8 cellular contexts compared by ENCODE assay signal in genomic region chrX:103586314-103586646, GRCh38. TPM values are rescaled to one million over a fixed set of nuclear protein-coding genes. Genes with fewer than 3 reads are reported as not detected.
DNase-seq lines count a peak whose midpoint lies in the region; ATAC-seq, FAIRE-seq and TF ChIP-seq lines count a peak whose summit lies in the region.

No MANE protein-coding gene starts in this region.

- TF ChIP-seq CTCF in activated B cell treated with CpG ODN at 0.5 μM for 24 hours (IDR thresholded peaks at IDR 0.05) (no peak), foreskin fibroblast (IDR thresholded peaks at IDR 0.05; ENCODE audit: low read depth, low read length) (no peak), pancreas (IDR thresholded peaks at IDR 0.05) (no peak)

- 7 to 19% methylated on average over 5 of the region's 5 CpGs for WGBS in pancreas, 2 donors

- H3K4me3 ChIP-seq in ACC112 (ENCODE audit: low read depth, low read length) (peak overlapping the region; percentile 92), foreskin fibroblast (ENCODE audit: low read depth in 1 of 2, low read length in 2 of 2) (peak overlapping the region; percentile 74 to 76), pancreas (peak overlapping the region; percentile 25 to 52 (median 50))

- peak overlapping the region; percentile 25 for H2AFZ ChIP-seq in ACC112 (ENCODE audit: low read length, unreplicated experiment)

- DNase-seq in activated B cell treated with CpG ODN at 0.5 μM for 24 hours, result no peak
- peak in 1 of 2 donors; percentile 22 for DNase-seq in foreskin fibroblast
- DNase-seq in pancreas, result peak in 2 of 6 donors; percentile 29 to 49
- no peak for DNase-seq in HuH-7 (ENCODE audit: low spot score)
- no peak for DNase-seq in NCI-H2196 treated with DMSO at 0.1 percent for 48 hours (lab: John Stamatoyannopoulos, UW; ENCODE audit: unreplicated experiment)

- peaks cover 18% of the 10 kb centered on the region for H3K79me2 ChIP-seq in ACC112 (ENCODE audit: control insufficient read depth, insufficient read depth, low read length, unreplicated experiment)

- peaks cover 14% of the 10 kb centered on the region for H3K4me1 Mint-ChIP-seq in activated B cell treated with CpG ODN at 0.5 μM for 24 hours

- H3K4me1 ChIP-seq in ACC112 (ENCODE audit: control insufficient read depth, insufficient read depth, low read length, unreplicated experiment) (no peaks in the 10 kb centered on the region), pancreas (no peaks in the 10 kb centered on the region)

- H3K36me3 Mint-ChIP-seq in activated B cell treated with CpG ODN at 0.5 μM for 24 hours (ENCODE audit: low read depth), result no peaks in the 10 kb centered on the region

- H3K9me3 ChIP-seq in pancreas, result no peaks in the 10 kb centered on the region

- intact Hi-C loops in activated B cell treated with CpG ODN at 0.5 μM for 24 hours (cut with micrococcal nuclease), result no loop called here
- intact Hi-C loops in pancreas (cut with DNase I), result no loop called here

- no peak for FAIRE-seq in pancreas (lab: Jason Lieb, UNC)

- H3K9me3 Mint-ChIP-seq in activated B cell treated with CpG ODN at 0.5 μM for 24 hours, result no peaks in the 10 kb centered on the region

- H3K27ac ChIP-seq in ACC112 (ENCODE audit: low read depth, low read length) (no peak overlapping the region), pancreas (peak overlapping the region in 3 of 4 donors; percentile 38 to 74 (median 72))

- H3K27ac Mint-ChIP-seq in activated B cell treated with CpG ODN at 0.5 μM for 24 hours, result no peak overlapping the region

- CTCF ChIA-PET in activated B cell treated with CpG ODN at 0.5 μM for 24 hours (lab: Charles Lee), result no interaction called here

- peak overlapping the region; percentile 89 for H3K4me3 Mint-ChIP-seq in activated B cell treated with CpG ODN at 0.5 μM for 24 hours

- POLR2A ChIA-PET in activated B cell treated with CpG ODN at 0.5 μM for 24 hours (lab: Charles Lee), result no interaction called here

- no peaks in the 10 kb centered on the region for H3K27me3 ChIP-seq in ACC112 (ENCODE audit: insufficient read depth, low read length)
- H3K27me3 ChIP-seq in pancreas, result no peaks in the 10 kb centered on the region

- H3K36me3 ChIP-seq in ACC112 (ENCODE audit: insufficient read depth, low read length) (0 out of 2 replicates have a peak, but pooled peaks cover 3% of the 10 kb centered on the region), pancreas (no peaks in the 10 kb centered on the region)

- peak; percentile 8 for ATAC-seq in GM21786 (IDR thresholded peaks at IDR 0.05; ENCODE audit: unreplicated experiment)
- ATAC-seq in activated B cell treated with CpG ODN at 0.5 μM for 24 hours (ENCODE audit: low read depth), result no peak
- ATAC-seq in pancreas, result peak; percentile 38 to 74 (median 69)
- ATAC-seq in GM18858 (IDR thresholded peaks at IDR 0.05; ENCODE audit: unreplicated experiment), result no peak

- H3K27me3 Mint-ChIP-seq in activated B cell treated with CpG ODN at 0.5 μM for 24 hours, result no peaks in the 10 kb centered on the region

RNA-seq across cellular contexts. Expression of gene TCEAL4, which starts 1.0 kb away (rescaled TPM):
- total RNA-seq in activated B cell treated with CpG ODN at 0.5 μM for 24 hours, result 18.0 and 20.0 TPM in 2 replicates
- 10 to 100 TPM; 16.7 to 31.4 (median 24.7) TPM for total RNA-seq in pancreas
- polyA plus RNA-seq in pancreas, result 100 to 1,000 TPM in 1 of 2 donors, 10 to 100 TPM in 1; 99.7 to 132 TPM

RNA-seq across cellular contexts. Expression of gene TCEAL3, which starts 21.5 kb away (rescaled TPM):
- total RNA-seq in activated B cell treated with CpG ODN at 0.5 μM for 24 hours (7.7 and 8.5 TPM in 2 replicates), pancreas (10 to 100 TPM in 1 of 6 donors, 1 to 10 TPM in 5; 7.0 to 11.4 (median 8.0) TPM)
- 10 to 100 TPM; 18.9 to 40.2 TPM for polyA plus RNA-seq in pancreas

RNA-seq across cellular contexts. Expression of gene TCEAL1, which starts 42.5 kb away (rescaled TPM):
- total RNA-seq in activated B cell treated with CpG ODN at 0.5 μM for 24 hours (10.4 TPM in 2 replicates), pancreas (10 to 100 TPM in 2 of 6 donors, 1 to 10 TPM in 4; 5.9 to 14.1 (median 8.8) TPM)
- polyA plus RNA-seq in pancreas, result 10 to 100 TPM; 14.9 to 31.9 TPM

Comparison
In these comparisons a context has a peak if more than half of its experiments do, and no peak if none do; other contexts are left out.
1. ATAC-seq: peak in GM21786 (single experiment) and pancreas (4 of 4); none in activated B cell treated with CpG ODN at 0.5 μM for 24 hours (single experiment) and GM18858 (single experiment).
2. Peak in every context shown above with its lines, with median percentiles within 50 percentile points of each other: H3K4me3 ChIP-seq.